Comparison of ENCODE assay signal across 12 cellular contexts in genomic region chr18:477565-477964, GRCh38. TPM values are rescaled to one million over a fixed set of nuclear protein-coding genes. Genes with fewer than 3 reads are reported as not detected.
DNase-seq lines count a peak whose midpoint lies in the region; ATAC-seq, FAIRE-seq and TF ChIP-seq lines count a peak whose summit lies in the region.
"Had no signal": no experiment of that assay in that cellular context is flagged by ENCODE, and none has a peak within 500 bp of the region (broad histone marks: within the 10 kb centered on the region; RNA-seq: fewer than 3 reads in every experiment).

No MANE protein-coding gene starts in this region.

- 63 to 67% methylated on average over 2 of the region's 2 CpGs for WGBS in lower leg skin, 2 donors

- H3K36me3 ChIP-seq in DND-41 (ENCODE audit: insufficient read depth, low read length) (no peaks in the 10 kb centered on the region), left lung (no peaks in the 10 kb centered on the region)
- H3K36me3 ChIP-seq: tibial artery had no signal

- CTCF ChIA-PET in activated CD4-positive, alpha-beta memory T cell treated with anti-CD3 and anti-CD28 coated beads, Interleukin-2, amount 10 ng/mL, durations not matched to agents 7 days and 5 days (lab: Charles Lee) = interaction anchor here (1.2 kb wide), 1 partner anchor 245 kb away, joined by 3 read pairs; no protein-coding TSS in a partner anchor

- H3K27ac Mint-ChIP-seq in activated CD4-positive, alpha-beta memory T cell treated with anti-CD3 and anti-CD28 coated beads, Interleukin-2, amount 10 ng/mL, durations not matched to agents 7 days and 5 days = no peak overlapping the region

- DNase-seq in DND-41 = peak; percentile 10
- peak; percentile 20 for DNase-seq in activated CD4-positive, alpha-beta memory T cell treated with anti-CD3 and anti-CD28 coated beads, Interleukin-2, amount 10 ng/mL, durations not matched to agents 7 days and 5 days
- no peak for DNase-seq in left lung
- no peak for DNase-seq in cerebellum (ENCODE audit: low spot score)
- DNase-seq in dedifferentiated amniotic fluid mesenchymal stem cell (ENCODE audit: extremely low spot score) = no peak
- DNase-seq in lower leg skin (ENCODE audit: low spot score in 2 of 2) = no peak
- DNase-seq in HTR-8/SVneo (ENCODE audit: insufficient read length, low spot score) = no peak
- DNase-seq: kidney glomerular epithelial cell, NCI-H2081 treated with DMSO at 0.1 percent for 48 hours, tibial artery had no signal

- no peaks in the 10 kb centered on the region for H3K36me3 Mint-ChIP-seq in activated CD4-positive, alpha-beta memory T cell treated with anti-CD3 and anti-CD28 coated beads, Interleukin-2, amount 10 ng/mL, durations not matched to agents 7 days and 5 days (ENCODE audit: low read depth)

- H3K27me3 Mint-ChIP-seq in activated CD4-positive, alpha-beta memory T cell treated with anti-CD3 and anti-CD28 coated beads, Interleukin-2, amount 10 ng/mL, durations not matched to agents 7 days and 5 days = no peaks in the 10 kb centered on the region

- H3K4me3 Mint-ChIP-seq in activated CD4-positive, alpha-beta memory T cell treated with anti-CD3 and anti-CD28 coated beads, Interleukin-2, amount 10 ng/mL, durations not matched to agents 7 days and 5 days = no peak overlapping the region

- no peaks in the 10 kb centered on the region for H3K4me1 Mint-ChIP-seq in activated CD4-positive, alpha-beta memory T cell treated with anti-CD3 and anti-CD28 coated beads, Interleukin-2, amount 10 ng/mL, durations not matched to agents 7 days and 5 days

- POLR2A ChIA-PET in activated CD4-positive, alpha-beta memory T cell treated with anti-CD3 and anti-CD28 coated beads, Interleukin-2, amount 10 ng/mL, durations not matched to agents 7 days and 5 days (lab: Charles Lee) = no interaction called here

- H3K9me3 ChIP-seq in DND-41 (ENCODE audit: insufficient read depth, low read length, severe bottlenecking) (no peaks in the 10 kb centered on the region), left lung (no peaks in the 10 kb centered on the region)
- H3K9me3 ChIP-seq: tibial artery had no signal

- FAIRE-seq in HTR-8/SVneo (lab: Jason Lieb, UNC) = no peak
- FAIRE-seq: astrocyte had no signal

- no peaks in the 10 kb centered on the region for H3K79me2 ChIP-seq in DND-41 (ENCODE audit: insufficient read depth, low read length)

- no peaks in the 10 kb centered on the region for H4K20me1 ChIP-seq in DND-41 (ENCODE audit: insufficient read depth, low read length)

- TF ChIP-seq POLR2A in lower leg skin (IDR thresholded peaks at IDR 0.05) = no peak

- no peaks in the 10 kb centered on the region for H3K9me3 Mint-ChIP-seq in activated CD4-positive, alpha-beta memory T cell treated with anti-CD3 and anti-CD28 coated beads, Interleukin-2, amount 10 ng/mL, durations not matched to agents 7 days and 5 days

- H3K4me1 ChIP-seq in DND-41 (ENCODE audit: insufficient read depth, low read length) = no peaks in the 10 kb centered on the region
- H3K4me1 ChIP-seq in left lung = peaks cover 0 to 6% of the 10 kb centered on the region in 2 donors

- TF ChIP-seq CTCF in DND-41 (IDR thresholded peaks at IDR 0.05; ENCODE audit: borderline replicate concordance, extremely low read depth, low read length, poor library complexity, severe bottlenecking) = peak; percentile 50
- TF ChIP-seq CTCF in left lung (IDR thresholded peaks at IDR 0.05) = peak; percentile 19 to 33
- no peak for TF ChIP-seq CTCF in lower leg skin (IDR thresholded peaks at IDR 0.05)

- H3K4me3 ChIP-seq in DND-41 (ENCODE audit: low read depth in 1 of 2, low read length in 2 of 2) (no peak overlapping the region), left lung (no peak overlapping the region), lower leg skin (ENCODE audit: low read depth, poor library complexity, severe bottlenecking) (no peak overlapping the region)
- H3K4me3 ChIP-seq: tibial artery had no signal

- intact Hi-C loops in left lung (cut with DNase I) (no loop called here), lower leg skin (cut with DNase I; ENCODE audit: low total_unique reads) (no loop called here)

- H3K9ac ChIP-seq in DND-41 (ENCODE audit: low read depth, low read length) = no peak overlapping the region

- ATAC-seq in DND-41 (ENCODE audit: insufficient read depth, low read depth) = peak; percentile 54; the same call in 2 of the 3 replicates
- ATAC-seq in HG02870 (IDR thresholded peaks at IDR 0.05; ENCODE audit: unreplicated experiment) = peak; percentile 45
- ATAC-seq in left lung = peak; percentile 77

- peaks cover 4% of the 10 kb centered on the region for H3K27me3 ChIP-seq in DND-41 (ENCODE audit: insufficient read depth, low read length, poor library complexity)
- H3K27me3 ChIP-seq in left lung = no peaks in the 10 kb centered on the region
- H3K27me3 ChIP-seq: tibial artery had no signal

- H3K27ac ChIP-seq in DND-41 (ENCODE audit: low read length) (no peak overlapping the region), left lung (no peak overlapping the region)

- no peak overlapping the region for H2AFZ ChIP-seq in DND-41 (ENCODE audit: low read depth, low read length)

- H3K4me2 ChIP-seq in DND-41 (ENCODE audit: insufficient read depth, low read length) = no peak overlapping the region

RNA-seq across cellular contexts. Expression of gene COLEC12, which starts 22.9 kb away (rescaled TPM):
- total RNA-seq in activated CD4-positive, alpha-beta memory T cell treated with anti-CD3 and anti-CD28 coated beads, Interleukin-2, amount 10 ng/mL, durations not matched to agents 7 days and 5 days = not detected
- 10 to 100 TPM; 32.9 to 45.2 TPM for total RNA-seq in left lung
- total RNA-seq in cerebellum = 25.3 TPM
- 10 to 100 TPM in 1 of 4 donors, 1 to 10 TPM in 3; 5.1 to 14.5 (median 6.9) TPM for total RNA-seq in lower leg skin

Comparison
In these comparisons a context has a peak if more than half of its experiments do, and no peak if none do; other contexts are left out.
1. DNase-seq: peak in DND-41 (single experiment) and activated CD4-positive, alpha-beta memory T cell treated with anti-CD3 and anti-CD28 coated beads, Interleukin-2, amount 10 ng/mL, durations not matched to agents 7 days and 5 days (single experiment); none in left lung (0 of 2), cerebellum (single experiment), dedifferentiated amniotic fluid mesenchymal stem cell (single experiment), lower leg skin (0 of 2) and HTR-8/SVneo (single experiment).
2. CTCF ChIP-seq: peak in DND-41 (single experiment) and left lung (2 of 2); none in lower leg skin (0 of 3).
3. RNA of gene COLEC12, which starts 22.9 kb away (total RNA-seq): 32.9 to 45.2 TPM in left lung, 25.3 TPM in cerebellum (single experiment) and 5.1 to 14.5 TPM in lower leg skin; not detected in activated CD4-positive, alpha-beta memory T cell treated with anti-CD3 and anti-CD28 coated beads, Interleukin-2, amount 10 ng/mL, durations not matched to agents 7 days and 5 days; every median in the first group is over 4 times any median in the second.
4. Peak in every context shown above with its lines, with median percentiles within 50 percentile points of each other: ATAC-seq.